28 cellular contexts compared by ENCODE assay signal in the genomic region with DNA sequence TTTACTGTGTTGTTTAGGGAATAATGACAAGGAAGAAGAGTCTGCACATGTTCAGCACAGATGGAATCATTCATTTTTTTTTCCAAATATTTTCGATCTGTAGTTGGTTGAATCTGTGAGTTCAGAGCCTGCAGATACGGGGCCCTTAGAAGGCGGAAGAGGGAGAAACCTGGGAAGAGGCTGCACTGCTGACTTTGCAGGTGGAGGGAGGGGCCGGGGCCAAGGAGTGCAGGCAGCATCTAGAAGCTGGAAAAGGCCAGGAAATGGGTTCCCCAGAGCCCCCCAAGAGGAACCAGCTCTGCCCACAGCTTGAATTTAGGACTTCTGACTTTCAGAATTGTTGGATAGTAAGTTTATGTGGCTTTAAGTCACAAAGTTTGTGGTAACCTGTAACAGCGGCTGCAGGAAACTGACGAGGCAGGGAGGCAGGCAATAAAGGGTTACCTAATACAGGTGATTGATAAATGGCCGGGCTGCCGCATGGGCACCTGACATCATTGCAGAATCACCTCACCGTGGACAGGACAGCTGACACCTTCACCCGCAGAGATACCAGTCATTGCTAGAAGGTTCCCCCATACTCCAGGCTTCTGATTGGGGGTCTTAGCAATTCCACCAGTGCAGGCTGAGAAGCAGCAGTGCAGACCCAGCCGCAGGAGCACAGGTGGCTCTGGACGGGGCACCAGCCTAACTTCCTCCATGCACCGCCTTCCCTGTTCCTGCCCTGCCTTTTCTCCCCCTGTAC.
"Had no signal": no experiment of that assay in that cellular context is flagged by ENCODE, and none has a peak within 500 bp of the region (broad histone marks: within the 10 kb centered on the region; RNA-seq: fewer than 3 reads in every experiment).

No MANE protein-coding gene starts in this region.

- H3K9me3 Mint-ChIP-seq: activated naive CD8-positive, alpha-beta T cell treated with anti-CD3 and anti-CD28 coated beads, Interleukin-2, amount 50 U/mL, for 24 hours; activated T-helper 17 cell treated with anti-CD3 and anti-CD28 coated beads, Interleukin-2, amount 50 U/mL, for 72 hours; WTC11 had no signal

- H3K4me1 ChIP-seq: ascending aorta, body of pancreas had no signal

- H3K9me3 ChIP-seq: ascending aorta, body of pancreas, MG63 had no signal

- DNase-seq: activated CD4-positive, alpha-beta T cell treated with anti-CD3 and anti-CD28 coated beads for 48 hours; activated CD4-positive, alpha-beta T cell treated with anti-CD3 and anti-CD28 coated beads, Interleukin-2, amount 50 U/mL, for 4 hours; activated CD4-positive, CD25-positive, alpha-beta regulatory T cell treated with anti-CD3 and anti-CD28 coated beads, Interleukin-2, amount 50 U/mL, for 72 hours; activated CD8-positive, alpha-beta memory T cell treated with anti-CD3 and anti-CD28 coated beads, Interleukin-2, amount 10 ng/mL, durations not matched to agents 7 days and 5 days; activated CD8-positive, alpha-beta T cell treated with anti-CD3 and anti-CD28 coated beads, Interleukin-2, amount 10 ng/mL, durations not matched to agents 7 days and 5 days; activated naive CD4-positive, alpha-beta T cell treated with anti-CD3 and anti-CD28 coated beads, Interleukin-2, amount 50 U/mL, for 16 hours; activated naive CD8-positive, alpha-beta T cell treated with anti-CD3 and anti-CD28 coated beads, Interleukin-2, amount 50 U/mL, for 24 hours; activated T-cell treated with anti-CD3 and anti-CD28 coated beads, Interleukin-2, amount 50 U/mL, for 48 hours; amniotic stem cell; central memory CD4-positive, alpha-beta T cell; MG63; MV-4-11; NCI-H1105; NCI-H1436; NCI-H1694 treated with DMSO at 0.1 percent for 48 hours; NCI-H2081; NCI-H446; NCI-H524; SIG-M5; T-helper 17 cell; T-helper 9 cell had no signal

- H3K4me1 Mint-ChIP-seq: activated CD8-positive, alpha-beta memory T cell treated with anti-CD3 and anti-CD28 coated beads, Interleukin-2, amount 10 ng/mL, durations not matched to agents 7 days and 5 days; activated naive CD8-positive, alpha-beta T cell treated with anti-CD3 and anti-CD28 coated beads, Interleukin-2, amount 50 U/mL, for 24 hours; activated T-helper 17 cell treated with anti-CD3 and anti-CD28 coated beads, Interleukin-2, amount 50 U/mL, for 72 hours; T-helper 17 cell; WTC11 had no signal

- H3K4me3 ChIP-seq: ascending aorta, body of pancreas, MG63 had no signal

- H3K27ac Mint-ChIP-seq: activated CD8-positive, alpha-beta memory T cell treated with anti-CD3 and anti-CD28 coated beads, Interleukin-2, amount 10 ng/mL, durations not matched to agents 7 days and 5 days; activated CD8-positive, alpha-beta T cell treated with anti-CD3 and anti-CD28 coated beads, Interleukin-2, amount 10 ng/mL, durations not matched to agents 7 days and 5 days; activated naive CD8-positive, alpha-beta T cell treated with anti-CD3 and anti-CD28 coated beads, Interleukin-2, amount 50 U/mL, for 24 hours; activated T-helper 17 cell treated with anti-CD3 and anti-CD28 coated beads, Interleukin-2, amount 50 U/mL, for 72 hours; T-helper 17 cell; WTC11 had no signal

- H3K27me3 ChIP-seq: ascending aorta, body of pancreas, MG63 had no signal

- H3K9ac ChIP-seq: KMS-11 had no signal

- H3K36me3 Mint-ChIP-seq: activated CD8-positive, alpha-beta memory T cell treated with anti-CD3 and anti-CD28 coated beads, Interleukin-2, amount 10 ng/mL, durations not matched to agents 7 days and 5 days; WTC11 had no signal

- H3K36me3 ChIP-seq: ascending aorta, MG63 had no signal

- H3K4me2 ChIP-seq: KMS-11 had no signal

- H3K4me3 Mint-ChIP-seq: activated CD8-positive, alpha-beta memory T cell treated with anti-CD3 and anti-CD28 coated beads, Interleukin-2, amount 10 ng/mL, durations not matched to agents 7 days and 5 days; activated CD8-positive, alpha-beta T cell treated with anti-CD3 and anti-CD28 coated beads, Interleukin-2, amount 10 ng/mL, durations not matched to agents 7 days and 5 days; activated naive CD8-positive, alpha-beta T cell treated with anti-CD3 and anti-CD28 coated beads, Interleukin-2, amount 50 U/mL, for 24 hours; activated T-helper 17 cell treated with anti-CD3 and anti-CD28 coated beads, Interleukin-2, amount 50 U/mL, for 72 hours; T-helper 17 cell; WTC11 had no signal

- FAIRE-seq: bronchial epithelial cell, RCC 7860 had no signal

- H3K27ac ChIP-seq: ascending aorta, body of pancreas, KMS-11 had no signal
